9 cellular contexts compared by ENCODE assay signal in genomic region chr2:202918860-202919259, GRCh38.
"Had no signal": no experiment of that assay in that cellular context is flagged by ENCODE, and none has a peak within 500 bp of the region (broad histone marks: within the 10 kb centered on the region; RNA-seq: fewer than 3 reads in every experiment).

No MANE protein-coding gene starts in this region.

- H2AFZ ChIP-seq: GM23338 had no signal

- H3K27ac ChIP-seq: HL-60 had no signal

- H3K4me3 ChIP-seq: GM23338, HAP-1 had no signal

- FAIRE-seq: H1, HepG2 had no signal

- DNase-seq: H7, HFFc6, KG1 had no signal

- ATAC-seq: GM23338, HCT116, HepG2 had no signal

- H3K4me2 ChIP-seq: GM23338 had no signal
